Comparison of ENCODE assay signal across 1 cellular context in the genomic region with DNA sequence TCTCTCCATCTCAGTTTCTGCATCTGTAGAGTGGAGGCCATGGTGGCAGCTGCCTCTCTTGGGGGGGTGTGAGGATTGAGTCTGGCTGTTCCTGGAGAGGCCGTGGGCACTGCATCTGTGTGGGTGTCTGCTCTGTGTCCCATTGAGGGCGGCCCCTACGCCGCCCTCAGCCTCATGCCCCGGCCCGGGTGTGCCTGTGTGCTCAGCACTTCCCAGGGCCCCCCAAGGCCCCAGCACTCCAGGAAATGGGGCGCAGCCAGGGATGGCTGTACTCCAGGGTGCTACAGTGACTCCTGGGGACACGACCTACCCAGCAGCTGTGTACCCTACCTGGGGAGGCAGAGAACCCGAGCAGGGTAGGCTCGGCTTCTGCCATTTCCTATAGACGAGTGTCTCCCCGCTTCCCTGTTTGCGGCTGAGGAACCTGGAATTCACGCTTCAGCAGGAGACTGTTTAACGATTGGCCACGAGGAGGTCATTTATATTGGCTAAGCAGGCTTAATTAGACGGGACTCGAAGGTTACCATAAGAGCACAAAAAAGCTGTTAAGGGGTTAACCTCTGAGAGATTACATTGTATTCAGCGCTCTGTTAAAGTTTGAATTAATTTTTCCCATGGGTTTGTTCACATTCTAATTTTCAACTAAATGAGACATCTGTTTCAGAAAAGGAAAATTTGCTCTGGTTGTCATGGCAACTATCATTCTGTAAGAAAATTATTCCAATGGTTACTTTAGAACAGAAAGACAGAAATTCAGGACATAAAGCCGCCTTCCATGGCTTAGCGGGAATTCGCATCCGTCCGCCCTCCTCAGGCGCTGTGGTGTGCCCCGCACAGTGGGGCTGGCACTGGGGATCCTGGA.
TF ChIP-seq lines count a peak whose summit lies in the region.

No MANE protein-coding gene starts in this region.

TF ChIP-seq in K562, 482 proteins besides CTCF, POLR2A, EP300 and RAD21 (continued from another document):
- TF ChIP-seq, protein P1, sequence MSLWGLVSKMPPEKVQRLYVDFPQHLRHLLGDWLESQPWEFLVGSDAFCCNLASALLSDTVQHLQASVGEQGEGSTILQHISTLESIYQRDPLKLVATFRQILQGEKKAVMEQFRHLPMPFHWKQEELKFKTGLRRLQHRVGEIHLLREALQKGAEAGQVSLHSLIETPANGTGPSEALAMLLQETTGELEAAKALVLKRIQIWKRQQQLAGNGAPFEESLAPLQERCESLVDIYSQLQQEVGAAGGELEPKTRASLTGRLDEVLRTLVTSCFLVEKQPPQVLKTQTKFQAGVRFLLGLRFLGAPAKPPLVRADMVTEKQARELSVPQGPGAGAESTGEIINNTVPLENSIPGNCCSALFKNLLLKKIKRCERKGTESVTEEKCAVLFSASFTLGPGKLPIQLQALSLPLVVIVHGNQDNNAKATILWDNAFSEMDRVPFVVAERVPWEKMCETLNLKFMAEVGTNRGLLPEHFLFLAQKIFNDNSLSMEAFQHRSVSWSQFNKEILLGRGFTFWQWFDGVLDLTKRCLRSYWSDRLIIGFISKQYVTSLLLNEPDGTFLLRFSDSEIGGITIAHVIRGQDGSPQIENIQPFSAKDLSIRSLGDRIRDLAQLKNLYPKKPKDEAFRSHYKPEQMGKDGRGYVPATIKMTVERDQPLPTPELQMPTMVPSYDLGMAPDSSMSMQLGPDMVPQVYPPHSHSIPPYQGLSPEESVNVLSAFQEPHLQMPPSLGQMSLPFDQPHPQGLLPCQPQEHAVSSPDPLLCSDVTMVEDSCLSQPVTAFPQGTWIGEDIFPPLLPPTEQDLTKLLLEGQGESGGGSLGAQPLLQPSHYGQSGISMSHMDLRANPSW (CRISPR knock-in tag; IDR thresholded peaks at IDR 0.05) = no peak
- TF ChIP-seq RFX1 (IDR thresholded peaks at IDR 0.05) (peak; percentile 79), CBX3 (IDR thresholded peaks at IDR 0.05; ENCODE audit: borderline replicate concordance in 1 of 2, low read length in 2 of 2) (no peak), NFIX (CRISPR knock-in tag; IDR thresholded peaks at IDR 0.05; ENCODE audit: low read depth) (no peak), ZC3H8 (IDR thresholded peaks at IDR 0.05) (no peak), MCM5 (IDR thresholded peaks at IDR 0.05; ENCODE audit: low read depth) (no peak)
